In the genomic region with DNA sequence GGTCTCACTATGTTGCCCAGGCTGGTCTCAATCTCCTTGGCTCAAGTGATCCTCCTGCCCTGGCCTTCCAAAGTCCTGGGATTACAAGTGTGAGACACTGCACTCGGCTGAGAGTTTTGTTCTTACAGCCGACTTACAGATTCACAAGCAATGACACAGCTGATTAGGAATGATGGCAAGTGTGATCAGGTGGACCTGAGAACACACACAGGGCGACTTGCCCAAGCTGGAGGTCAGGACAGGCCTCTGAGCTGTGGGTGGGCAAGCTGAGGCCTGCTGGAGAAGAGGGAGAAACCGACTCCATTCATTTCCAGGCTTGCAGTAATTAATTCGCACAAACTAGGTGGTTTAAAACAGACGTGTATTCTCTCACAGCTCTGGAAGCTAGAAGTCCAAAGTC, we compare ENCODE assay signal across 18 cellular contexts. TPM values are rescaled to one million over a fixed set of nuclear protein-coding genes. Genes with fewer than 3 reads are reported as not detected.
"Had no signal": no experiment of that assay in that cellular context is flagged by ENCODE, and none has a peak within 500 bp of the region (broad histone marks: within the 10 kb centered on the region; RNA-seq: fewer than 3 reads in every experiment).

No MANE protein-coding gene starts in this region.

- H3K36me3 ChIP-seq: left lung, tibial artery, uterus had no signal

- H3K27ac ChIP-seq: left lung, tibial artery, uterus had no signal

- H3K27ac Mint-ChIP-seq: activated B cell treated with CpG ODN at 0.5 μM for 24 hours; activated CD8-positive, alpha-beta T cell treated with anti-CD3 and anti-CD28 coated beads, Interleukin-2, amount 10 ng/mL, durations not matched to agents 7 days and 5 days; activated naive CD8-positive, alpha-beta T cell treated with anti-CD3 and anti-CD28 coated beads for 36 hours; brain; naive thymus-derived CD8-positive, alpha-beta T cell; T-helper 2 cell treated with Interferon-gamma antibody and Interleukin-4, amounts not matched to agents 5 μg/mL and 100 μg/mL, for 36 hours had no signal

- H3K9me3 Mint-ChIP-seq: naive thymus-derived CD8-positive, alpha-beta T cell had no signal

- H3K27me3 ChIP-seq: tibial artery, uterus had no signal

- DNase-seq: activated B cell treated with CpG ODN at 0.5 μM for 24 hours; activated CD4-positive, alpha-beta T cell treated with anti-CD3 and anti-CD28 coated beads for 48 hours; activated CD8-positive, alpha-beta memory T cell treated with anti-CD3 and anti-CD28 coated beads, Interleukin-2, amount 50 U/mL, for 4 hours; activated CD8-positive, alpha-beta T cell treated with anti-CD3 and anti-CD28 coated beads, Interleukin-2, amount 10 ng/mL, durations not matched to agents 7 days and 5 days; activated gamma-delta T cell treated with Interleukin-2 at 50 U/mL for 16 hours; activated naive CD8-positive, alpha-beta T cell treated with anti-CD3 and anti-CD28 coated beads for 36 hours; effector CD8-positive, alpha-beta T cell; islet precursor cell; left lung; naive thymus-derived CD8-positive, alpha-beta T cell; stimulated activated CD4-positive, alpha-beta T cell treated with anti-CD3 and anti-CD28 coated beads, Interleukin-4, amount 100 ng/mL, for 24 hours; stimulated activated naive CD4-positive, alpha-beta T cell; tibial artery; uterus had no signal

- H3K4me1 ChIP-seq: uterus had no signal

- H3K4me3 Mint-ChIP-seq: activated B cell treated with CpG ODN at 0.5 μM for 24 hours; activated CD8-positive, alpha-beta T cell treated with anti-CD3 and anti-CD28 coated beads, Interleukin-2, amount 10 ng/mL, durations not matched to agents 7 days and 5 days; activated naive CD8-positive, alpha-beta T cell treated with anti-CD3 and anti-CD28 coated beads for 36 hours; brain; naive thymus-derived CD8-positive, alpha-beta T cell; T-helper 2 cell treated with Interferon-gamma antibody and Interleukin-4, amounts not matched to agents 5 μg/mL and 100 μg/mL, for 36 hours had no signal

- H3K4me1 Mint-ChIP-seq: activated naive CD8-positive, alpha-beta T cell treated with anti-CD3 and anti-CD28 coated beads for 36 hours had no signal

- H3K36me3 Mint-ChIP-seq: activated naive CD8-positive, alpha-beta T cell treated with anti-CD3 and anti-CD28 coated beads for 36 hours; brain; naive thymus-derived CD8-positive, alpha-beta T cell had no signal

- H3K9me3 ChIP-seq: tibial artery, uterus had no signal

- H3K4me3 ChIP-seq: left lung, skin epidermis, tibial artery, uterus had no signal

- ATAC-seq: activated CD8-positive, alpha-beta T cell treated with anti-CD3 and anti-CD28 coated beads, Interleukin-2, amount 10 ng/mL, durations not matched to agents 7 days and 5 days; left lung; naive thymus-derived CD8-positive, alpha-beta T cell had no signal

RNA-seq across cellular contexts. Expression of a gene that starts 18.4 kb away (rescaled TPM):
- total RNA-seq: activated B cell treated with CpG ODN at 0.5 μM for 24 hours; activated naive CD8-positive, alpha-beta T cell treated with anti-CD3 and anti-CD28 coated beads for 36 hours; epithelial cell of proximal tubule had no signal
